ENCODE assay signal across 8 cellular contexts in genomic region chr16:60367739-60368138, GRCh38.
"Had no signal": no experiment of that assay in that cellular context is flagged by ENCODE, and none has a peak within 500 bp of the region (broad histone marks: within the 10 kb centered on the region; RNA-seq: fewer than 3 reads in every experiment).

No MANE protein-coding gene starts in this region.

- ATAC-seq: GM12878 had no signal

- DNase-seq: GDM1, GF-D8 had no signal

- H3K4me3 ChIP-seq: GM12878 had no signal

- FAIRE-seq: G401.6, GM12878, GM12891, GM12892, GM18507, GM19239 had no signal
